Comparison of ENCODE assay signal across 12 cellular contexts in genomic region chr17:82270651-82271050, GRCh38. TPM values are rescaled to one million over a fixed set of nuclear protein-coding genes. Genes with fewer than 3 reads are reported as not detected.
DNase-seq lines count a peak whose midpoint lies in the region; ATAC-seq and TF ChIP-seq lines count a peak whose summit lies in the region.
"Had no signal": no experiment of that assay in that cellular context is flagged by ENCODE, and none has a peak within 500 bp of the region (broad histone marks: within the 10 kb centered on the region; RNA-seq: fewer than 3 reads in every experiment).

No MANE protein-coding gene starts in this region.

- H3K4me3 Mint-ChIP-seq in activated T-cell treated with anti-CD3 and anti-CD28 coated beads, Interleukin-2, amount 50 U/mL, for 72 hours: peak overlapping the region; percentile 90 to 97
- peak overlapping the region; percentile 43 for H3K4me3 Mint-ChIP-seq in activated T-helper 1 cell treated with anti-CD3 and anti-CD28 coated beads, Interleukin-12 subunit alpha, Interleukin-12 subunit beta, Interleukin-2, Interleukin-4 antibody, amounts not matched to agents 30 ng/mL and 10 ng/mL and 1 ng/mL, durations not matched to agents 14 hours and 24 hours and 36 hours
- H3K4me3 Mint-ChIP-seq in immature natural killer cell: peak overlapping the region; percentile 92 to 98 (median 94)
- peak overlapping the region; percentile 18 to 31 for H3K4me3 Mint-ChIP-seq in stimulated activated naive B cell treated with anti-CD40 and anti-IgM and Interleukin-4, amounts not matched to agents 10 μg/mL and 1 μg/mL and 100 μg/mL, for 72 hours

- no peak for ATAC-seq in activated T-cell treated with anti-CD3 and anti-CD28 coated beads, Interleukin-2, amount 50 U/mL, for 72 hours (replicated peaks in 1 of 2)
- ATAC-seq in stimulated activated naive B cell treated with anti-CD40 and anti-IgM and Interleukin-4, amounts not matched to agents 10 μg/mL and 1 μg/mL and 100 μg/mL, for 72 hours (replicated peaks): no peak
- ATAC-seq in GM18498 (IDR thresholded peaks at IDR 0.05; ENCODE audit: unreplicated experiment): no peak
- ATAC-seq: right cardiac atrium had no signal

- DNase-seq in activated T-cell treated with anti-CD3 and anti-CD28 coated beads, Interleukin-2, amount 50 U/mL, for 72 hours: no peak
- DNase-seq in activated T-cell treated with anti-CD3 and anti-CD28 coated beads for 4 hours (no peak), immature natural killer cell (no peak), GM13977 (ENCODE audit: low spot score) (no peak), OCI-M2 (lab: John Stamatoyannopoulos, UW; ENCODE audit: unreplicated experiment) (no peak)
- no peak for DNase-seq in activated T-helper 1 cell treated with anti-CD3 and anti-CD28 coated beads, Interleukin-12 subunit alpha, Interleukin-12 subunit beta, Interleukin-2, Interleukin-4 antibody, amounts not matched to agents 30 ng/mL and 10 ng/mL and 1 ng/mL, durations not matched to agents 14 hours and 24 hours and 36 hours (ENCODE audit: low spot score)
- DNase-seq in stimulated activated naive B cell treated with anti-CD40 and anti-IgM and Interleukin-4, amounts not matched to agents 10 μg/mL and 1 μg/mL and 100 μg/mL, for 72 hours: no peak
- DNase-seq: AML-193, colonic mucosa, NCI-H69 had no signal

- intact Hi-C loops in activated T-helper 1 cell treated with anti-CD3 and anti-CD28 coated beads, Interleukin-12 subunit alpha, Interleukin-12 subunit beta, Interleukin-2, Interleukin-4 antibody, amounts not matched to agents 30 ng/mL and 10 ng/mL and 1 ng/mL, durations not matched to agents 14 hours and 24 hours and 36 hours (cut with micrococcal nuclease): loop anchor here (5.0 kb wide), 1 partner anchor 33 kb away; no protein-coding TSS in a partner anchor

- H3K27me3 Mint-ChIP-seq in activated T-cell treated with anti-CD3 and anti-CD28 coated beads, Interleukin-2, amount 50 U/mL, for 72 hours (ENCODE audit: low read depth): no peaks in the 10 kb centered on the region
- H3K27me3 Mint-ChIP-seq in activated T-helper 1 cell treated with anti-CD3 and anti-CD28 coated beads, Interleukin-12 subunit alpha, Interleukin-12 subunit beta, Interleukin-2, Interleukin-4 antibody, amounts not matched to agents 30 ng/mL and 10 ng/mL and 1 ng/mL, durations not matched to agents 14 hours and 24 hours and 36 hours (ENCODE audit: insufficient read depth): no peaks in the 10 kb centered on the region
- peaks cover 19 to 38% (median 23%) of the 10 kb centered on the region in 3 donors for H3K27me3 Mint-ChIP-seq in immature natural killer cell (ENCODE audit: low read depth in 3 of 3)
- no peaks in the 10 kb centered on the region for H3K27me3 Mint-ChIP-seq in stimulated activated naive B cell treated with anti-CD40 and anti-IgM and Interleukin-4, amounts not matched to agents 10 μg/mL and 1 μg/mL and 100 μg/mL, for 72 hours

- peaks cover 10 to 28% of the 10 kb centered on the region in 2 donors for H3K36me3 Mint-ChIP-seq in activated T-cell treated with anti-CD3 and anti-CD28 coated beads, Interleukin-2, amount 50 U/mL, for 72 hours (ENCODE audit: insufficient read depth in 2 of 2)
- H3K36me3 Mint-ChIP-seq in activated T-helper 1 cell treated with anti-CD3 and anti-CD28 coated beads, Interleukin-12 subunit alpha, Interleukin-12 subunit beta, Interleukin-2, Interleukin-4 antibody, amounts not matched to agents 30 ng/mL and 10 ng/mL and 1 ng/mL, durations not matched to agents 14 hours and 24 hours and 36 hours (ENCODE audit: low read depth): peaks cover 43% of the 10 kb centered on the region
- H3K36me3 Mint-ChIP-seq in immature natural killer cell: peaks cover 5 to 28% (median 13%) of the 10 kb centered on the region in 3 donors
- H3K36me3 Mint-ChIP-seq in stimulated activated naive B cell treated with anti-CD40 and anti-IgM and Interleukin-4, amounts not matched to agents 10 μg/mL and 1 μg/mL and 100 μg/mL, for 72 hours: peaks cover 23 to 47% of the 10 kb centered on the region in 2 donors

- H3K4me1 Mint-ChIP-seq in activated T-cell treated with anti-CD3 and anti-CD28 coated beads, Interleukin-2, amount 50 U/mL, for 72 hours (ENCODE audit: low read depth): peaks cover 76% of the 10 kb centered on the region
- H3K4me1 Mint-ChIP-seq in activated T-helper 1 cell treated with anti-CD3 and anti-CD28 coated beads, Interleukin-12 subunit alpha, Interleukin-12 subunit beta, Interleukin-2, Interleukin-4 antibody, amounts not matched to agents 30 ng/mL and 10 ng/mL and 1 ng/mL, durations not matched to agents 14 hours and 24 hours and 36 hours (ENCODE audit: low read depth): peaks cover 64% of the 10 kb centered on the region
- H3K4me1 Mint-ChIP-seq in immature natural killer cell: peaks cover 71% of the 10 kb centered on the region in 2 donors
- peaks cover 43 to 71% of the 10 kb centered on the region in 2 donors for H3K4me1 Mint-ChIP-seq in stimulated activated naive B cell treated with anti-CD40 and anti-IgM and Interleukin-4, amounts not matched to agents 10 μg/mL and 1 μg/mL and 100 μg/mL, for 72 hours

- H3K9me3 Mint-ChIP-seq in activated T-cell treated with anti-CD3 and anti-CD28 coated beads, Interleukin-2, amount 50 U/mL, for 72 hours: no peaks in the 10 kb centered on the region
- H3K9me3 Mint-ChIP-seq in activated T-helper 1 cell treated with anti-CD3 and anti-CD28 coated beads, Interleukin-12 subunit alpha, Interleukin-12 subunit beta, Interleukin-2, Interleukin-4 antibody, amounts not matched to agents 30 ng/mL and 10 ng/mL and 1 ng/mL, durations not matched to agents 14 hours and 24 hours and 36 hours: no peaks in the 10 kb centered on the region
- H3K9me3 Mint-ChIP-seq in immature natural killer cell: no peaks in the 10 kb centered on the region
- no peaks in the 10 kb centered on the region for H3K9me3 Mint-ChIP-seq in stimulated activated naive B cell treated with anti-CD40 and anti-IgM and Interleukin-4, amounts not matched to agents 10 μg/mL and 1 μg/mL and 100 μg/mL, for 72 hours

- peak overlapping the region; percentile 95 for H3K27ac Mint-ChIP-seq in activated T-cell treated with anti-CD3 and anti-CD28 coated beads, Interleukin-2, amount 50 U/mL, for 72 hours
- H3K27ac Mint-ChIP-seq in activated T-helper 1 cell treated with anti-CD3 and anti-CD28 coated beads, Interleukin-12 subunit alpha, Interleukin-12 subunit beta, Interleukin-2, Interleukin-4 antibody, amounts not matched to agents 30 ng/mL and 10 ng/mL and 1 ng/mL, durations not matched to agents 14 hours and 24 hours and 36 hours: peak overlapping the region; percentile 9
- peak overlapping the region; percentile 91 to 100 (median 96) for H3K27ac Mint-ChIP-seq in immature natural killer cell
- H3K27ac Mint-ChIP-seq in stimulated activated naive B cell treated with anti-CD40 and anti-IgM and Interleukin-4, amounts not matched to agents 10 μg/mL and 1 μg/mL and 100 μg/mL, for 72 hours: peak overlapping the region; percentile 60

- in situ Hi-C loops in GM13977 (cut with MboI; ENCODE audit: low pct_unique_long_range_greater_than_20kb, low sequenced_read_pairs, unreplicated experiment): no loop called here

- no peak for TF ChIP-seq CTCF in GM13977 (IDR thresholded peaks at IDR 0.05; ENCODE audit: extremely low read depth, insufficient read depth, missing control alignments)

RNA-seq across cellular contexts. Expression of gene CSNK1D, which starts 2.8 kb away (rescaled TPM):
- total RNA-seq in activated T-cell treated with anti-CD3 and anti-CD28 coated beads, Interleukin-2, amount 50 U/mL, for 72 hours: 100 to 1,000 TPM; 166 to 170 TPM
- 154 and 161 TPM in 2 replicates for total RNA-seq in activated T-helper 1 cell treated with anti-CD3 and anti-CD28 coated beads, Interleukin-12 subunit alpha, Interleukin-12 subunit beta, Interleukin-2, Interleukin-4 antibody, amounts not matched to agents 30 ng/mL and 10 ng/mL and 1 ng/mL, durations not matched to agents 14 hours and 24 hours and 36 hours
- polyA plus RNA-seq in immature natural killer cell: 100 to 1,000 TPM in 1 of 3 donors, 10 to 100 TPM in 2; 48.9 to 130 (median 55.9) TPM

RNA-seq across cellular contexts. Expression of gene SLC16A3, which starts 41.8 kb away (rescaled TPM):
- 10 to 100 TPM; 42.8 to 74.5 TPM for total RNA-seq in activated T-cell treated with anti-CD3 and anti-CD28 coated beads, Interleukin-2, amount 50 U/mL, for 72 hours
- 111 and 115 TPM in 2 replicates for total RNA-seq in activated T-helper 1 cell treated with anti-CD3 and anti-CD28 coated beads, Interleukin-12 subunit alpha, Interleukin-12 subunit beta, Interleukin-2, Interleukin-4 antibody, amounts not matched to agents 30 ng/mL and 10 ng/mL and 1 ng/mL, durations not matched to agents 14 hours and 24 hours and 36 hours
- polyA plus RNA-seq in immature natural killer cell: 10 to 100 TPM in 1 of 3 donors, 1 to 10 TPM in 2; 5.8 to 12.2 (median 6.8) TPM

RNA-seq across cellular contexts. Expression of gene CD7, which starts 46.8 kb away (rescaled TPM):
- 1,000 to 10,000 TPM in 1 of 2 donors, 100 to 1,000 TPM in 1; 845 to 1,007 TPM for total RNA-seq in activated T-cell treated with anti-CD3 and anti-CD28 coated beads, Interleukin-2, amount 50 U/mL, for 72 hours
- total RNA-seq in activated T-helper 1 cell treated with anti-CD3 and anti-CD28 coated beads, Interleukin-12 subunit alpha, Interleukin-12 subunit beta, Interleukin-2, Interleukin-4 antibody, amounts not matched to agents 30 ng/mL and 10 ng/mL and 1 ng/mL, durations not matched to agents 14 hours and 24 hours and 36 hours: 454 and 455 TPM in 2 replicates
- 100 to 1,000 TPM; 278 to 589 (median 370) TPM for polyA plus RNA-seq in immature natural killer cell

RNA-seq across cellular contexts. Expression of gene CCDC57, which starts 58.0 kb away (rescaled TPM):
- 10 to 100 TPM; 76.9 to 78.8 TPM for total RNA-seq in activated T-cell treated with anti-CD3 and anti-CD28 coated beads, Interleukin-2, amount 50 U/mL, for 72 hours
- 59.5 and 60.8 TPM in 2 replicates for total RNA-seq in activated T-helper 1 cell treated with anti-CD3 and anti-CD28 coated beads, Interleukin-12 subunit alpha, Interleukin-12 subunit beta, Interleukin-2, Interleukin-4 antibody, amounts not matched to agents 30 ng/mL and 10 ng/mL and 1 ng/mL, durations not matched to agents 14 hours and 24 hours and 36 hours
- polyA plus RNA-seq in immature natural killer cell: 10 to 100 TPM; 27.7 to 65.8 (median 28.8) TPM

Comparison
In these comparisons a context has a peak if more than half of its experiments do, and no peak if none do; other contexts are left out.
1. H3K27ac Mint-ChIP-seq: peak in every context shown above with its lines; median percentile 96 in immature natural killer cell; 95 in activated T-cell treated with anti-CD3 and anti-CD28 coated beads, Interleukin-2, amount 50 U/mL, for 72 hours; 60 in stimulated activated naive B cell treated with anti-CD40 and anti-IgM and Interleukin-4, amounts not matched to agents 10 μg/mL and 1 μg/mL and 100 μg/mL, for 72 hours; 9 in activated T-helper 1 cell treated with anti-CD3 and anti-CD28 coated beads, Interleukin-12 subunit alpha, Interleukin-12 subunit beta, Interleukin-2, Interleukin-4 antibody, amounts not matched to agents 30 ng/mL and 10 ng/mL and 1 ng/mL, durations not matched to agents 14 hours and 24 hours and 36 hours.
2. H3K4me3 Mint-ChIP-seq: peak in every context shown above with its lines; median percentile 94 in immature natural killer cell; 94 in activated T-cell treated with anti-CD3 and anti-CD28 coated beads, Interleukin-2, amount 50 U/mL, for 72 hours; 43 in activated T-helper 1 cell treated with anti-CD3 and anti-CD28 coated beads, Interleukin-12 subunit alpha, Interleukin-12 subunit beta, Interleukin-2, Interleukin-4 antibody, amounts not matched to agents 30 ng/mL and 10 ng/mL and 1 ng/mL, durations not matched to agents 14 hours and 24 hours and 36 hours; 24 in stimulated activated naive B cell treated with anti-CD40 and anti-IgM and Interleukin-4, amounts not matched to agents 10 μg/mL and 1 μg/mL and 100 μg/mL, for 72 hours.